Comparison of ENCODE assay signal across 8 cellular contexts in the genomic region with DNA sequence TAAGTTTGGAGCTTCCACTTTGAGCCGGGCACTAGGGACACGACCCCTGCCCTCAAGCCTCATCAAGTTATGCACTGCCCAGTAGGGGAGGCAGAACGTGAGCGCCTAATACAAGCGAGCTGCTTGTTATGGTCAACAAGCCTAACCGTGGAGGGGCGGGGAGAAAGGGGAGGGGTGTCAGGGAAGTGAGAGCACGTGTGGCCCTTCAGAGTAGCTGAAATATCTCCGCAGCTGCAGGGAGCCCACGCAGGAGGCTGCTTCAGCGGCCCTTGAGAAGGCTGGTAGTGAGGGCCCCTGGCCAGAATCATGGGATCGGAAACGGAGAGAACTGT. TPM values are rescaled to one million over a fixed set of nuclear protein-coding genes. Genes with fewer than 3 reads are reported as not detected.
DNase-seq lines count a peak whose midpoint lies in the region; ATAC-seq, FAIRE-seq and TF ChIP-seq lines count a peak whose summit lies in the region.

No MANE protein-coding gene starts in this region.

- H3K27me3 ChIP-seq in neural progenitor cell, result peaks cover 36% of the 10 kb centered on the region
- H3K27me3 ChIP-seq in thyroid gland, result no peaks in the 10 kb centered on the region

- intact Hi-C loops in thyroid gland (cut with DNase I), result no loop called here

- no peak overlapping the region for H3K9ac ChIP-seq in neural progenitor cell

- H3K9me3 ChIP-seq in A549 (no peaks in the 10 kb centered on the region), neural progenitor cell (ENCODE audit: low read depth) (no peaks in the 10 kb centered on the region), thyroid gland (no peaks in the 10 kb centered on the region)

- no peak for TF ChIP-seq EP300 in A549 (IDR thresholded peaks at IDR 0.05)

- H3K4me3 ChIP-seq in A549 (peak overlapping the region; percentile 54), foreskin fibroblast (ENCODE audit: low read depth in 1 of 2, low read length in 2 of 2) (peak overlapping the region; percentile 47 to 49), neural progenitor cell (peak overlapping the region; percentile 61), thyroid gland (replicated peaks in 1 of 3) (peak overlapping the region; percentile 21 to 60 (median 49))

- TF ChIP-seq CTCF in A549 (IDR thresholded peaks at IDR 0.05), result no peak
- TF ChIP-seq CTCF in foreskin fibroblast (IDR thresholded peaks at IDR 0.05; ENCODE audit: low read depth, low read length), result no peak
- peak; percentile 1 for TF ChIP-seq CTCF in neural progenitor cell (IDR thresholded peaks at IDR 0.05)
- TF ChIP-seq CTCF in thyroid gland (IDR thresholded peaks at IDR 0.05), result no peak

- peaks cover 17% of the 10 kb centered on the region for H3K36me3 Mint-ChIP-seq in neural progenitor cell

- H3K27ac ChIP-seq in A549, result peak overlapping the region; percentile 77 to 99; a peak in 5 of 6 replicates
- H3K27ac ChIP-seq in neural progenitor cell, result no peak overlapping the region
- H3K27ac ChIP-seq in thyroid gland, result peak overlapping the region; percentile 75 to 97 (median 88)

- H4K20me1 ChIP-seq in neural progenitor cell (ENCODE audit: low read depth), result peaks cover 4% of the 10 kb centered on the region

- H3K4me2 ChIP-seq in A549 (peak overlapping the region; percentile 90), neural progenitor cell (peak overlapping the region; percentile 97)

- DNase-seq in A549 (ENCODE audit: low read depth in 1 of 2, low spot score in 1 of 2) (peak; percentile 35 to 52), NCI-H748 (lab: John Stamatoyannopoulos, UW; ENCODE audit: unreplicated experiment) (peak; percentile 76), foreskin fibroblast (peak in 1 of 2 donors; percentile 12), neural progenitor cell (ENCODE audit: low spot score) (peak; percentile 57), thyroid gland (peak; percentile 92 to 93)
- DNase-seq in activated T-helper 1 cell treated with anti-CD3 and anti-CD28 coated beads, Interleukin-2, amount 50 U/mL, for 16 hours (ENCODE audit: low read depth in 1 of 2, low spot score in 1 of 2), result peak; percentile 7 to 9

- H3K4me3 Mint-ChIP-seq in neural progenitor cell, result peak overlapping the region; percentile 79

- CTCF ChIA-PET in A549 (lab: Yijun Ruan, JAX), result interaction anchor here (0.8 to 5.0 kb wide), 9 partner anchors 12 to 289 kb away, joined by 3 to 33 read pairs (median 3); no protein-coding TSS in a partner anchor

- H3K36me3 ChIP-seq in neural progenitor cell, result no peaks in the 10 kb centered on the region
- no peaks in the 10 kb centered on the region for H3K36me3 ChIP-seq in thyroid gland

- no peak for TF ChIP-seq RAD21 in A549 (conservative IDR thresholded peaks at IDR 0.05 in 1 of 2, IDR thresholded peaks at IDR 0.05 in 1 of 2)

- WGBS in A549 (ENCODE audit: missing lambda C conversion rate), result 34% methylated on average over 8 of the region's 13 CpGs
- WGBS in thyroid gland, 2 donors, result 1 to 2% methylated on average over 13 of the region's 13 CpGs

- H3K79me2 ChIP-seq in neural progenitor cell (ENCODE audit: low read depth), result no peaks in the 10 kb centered on the region

- POLR2A ChIA-PET in A549 (lab: Yijun Ruan, JAX), result interaction anchor here (0.6 kb wide), 1 partner anchor 307 kb away, joined by 7 read pairs; no protein-coding TSS in a partner anchor

- peak; percentile 65 to 66 for ATAC-seq in A549
- peak; percentile 40 for ATAC-seq in GM18519 (IDR thresholded peaks at IDR 0.05; ENCODE audit: low FRiP score, unreplicated experiment)
- ATAC-seq in HG03064 (IDR thresholded peaks at IDR 0.05; ENCODE audit: low read depth, unreplicated experiment), result peak; percentile 52

- H3K4me1 ChIP-seq in A549 (peaks cover 6% of the 10 kb centered on the region; the same call in 1 of the 3 replicates), neural progenitor cell (no peaks in the 10 kb centered on the region), thyroid gland (peaks cover 11 to 13% of the 10 kb centered on the region in 2 donors)

- peak overlapping the region; percentile 93 for H2AFZ ChIP-seq in neural progenitor cell (replicated peaks)

- peaks cover 6% of the 10 kb centered on the region for H3K9me3 Mint-ChIP-seq in neural progenitor cell

- TF ChIP-seq POLR2A in A549 (IDR thresholded peaks at IDR 0.05; ENCODE audit: low read length) (no peak), thyroid gland (IDR thresholded peaks at IDR 0.05) (peak; percentile 9 to 66)

- no peak for FAIRE-seq in A549 (lab: Jason Lieb, UNC)

- peak overlapping the region; percentile 65 for H3K27ac Mint-ChIP-seq in neural progenitor cell

- H3K4me1 Mint-ChIP-seq in neural progenitor cell, result peaks cover 10% of the 10 kb centered on the region

- peaks cover 34% of the 10 kb centered on the region for H3F3A ChIP-seq in neural progenitor cell (ENCODE audit: low read depth)

- peaks cover 9% of the 10 kb centered on the region for H3K27me3 Mint-ChIP-seq in neural progenitor cell (ENCODE audit: insufficient read depth, low read depth)

TF ChIP-seq in A549, 52 proteins besides CTCF, POLR2A, EP300 and RAD21:
- no peak for TF ChIP-seq JUN (IDR thresholded peaks at IDR 0.05)
- TF ChIP-seq, protein P1, sequence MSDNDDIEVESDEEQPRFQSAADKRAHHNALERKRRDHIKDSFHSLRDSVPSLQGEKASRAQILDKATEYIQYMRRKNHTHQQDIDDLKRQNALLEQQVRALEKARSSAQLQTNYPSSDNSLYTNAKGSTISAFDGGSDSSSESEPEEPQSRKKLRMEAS (IDR thresholded peaks at IDR 0.05), result peak; percentile 44; the same call in 1 of the 2 replicates

RNA-seq across cellular contexts. Expression of a gene that starts 0.7 kb away (rescaled TPM):
- polyA plus RNA-seq in A549 (2011; rRNA removed) (8.8 and 10.9 TPM in 2 replicates), A549 (2017; fragmentation: RNase III; extraction: RNeasy Plus Mini Kit Qiagen cat#74134 plus additional on column Dnase treatment) (6.9 to 7.2 TPM (median 7.1 TPM) in 3 replicates)
- polyA plus RNA-seq in A549 (2012; cell fraction: cytosol; rRNA removed), result 3.0 and 4.0 TPM in 2 replicates
- 4.2 and 4.3 TPM in 2 replicates for polyA plus RNA-seq in A549 (2012; cell fraction: nucleus; rRNA removed)
- polyA minus RNA-seq in A549 (2011; rRNA and poly(A)+ RNA removed), result 7.4 and 8.5 TPM in 2 replicates
- total RNA-seq in neural progenitor cell (ENCODE audit: low replicate concordance) (3.5 and 10.8 TPM in 2 replicates), thyroid gland (10 to 100 TPM; 10.7 to 20.4 (median 18.8) TPM)

RNA-seq across cellular contexts. Expression of a gene that starts 6.1 kb away (rescaled TPM):
- polyA plus RNA-seq in A549 (2011; rRNA removed) (2.6 and 3.2 TPM in 2 replicates), A549 (2017; fragmentation: RNase III; extraction: RNeasy Plus Mini Kit Qiagen cat#74134 plus additional on column Dnase treatment) (1.2 to 1.6 TPM (median 1.3 TPM) in 3 replicates)
- 0.86 and 1.0 TPM in 2 replicates for polyA plus RNA-seq in A549 (2012; cell fraction: cytosol; rRNA removed)
- polyA plus RNA-seq in A549 (2012; cell fraction: nucleus; rRNA removed), result 1.3 and 1.8 TPM in 2 replicates
- polyA minus RNA-seq in A549 (2011; rRNA and poly(A)+ RNA removed), result 2.5 and 3.1 TPM in 2 replicates
- total RNA-seq in neural progenitor cell (ENCODE audit: low replicate concordance) (4.2 and 8.3 TPM in 2 replicates), thyroid gland (10 to 100 TPM in 1 of 4 donors, 1 to 10 TPM in 3; 5.1 to 15.2 (median 8.5) TPM)
